Comparison of ENCODE assay signal across 10 cellular contexts in the genomic region with DNA sequence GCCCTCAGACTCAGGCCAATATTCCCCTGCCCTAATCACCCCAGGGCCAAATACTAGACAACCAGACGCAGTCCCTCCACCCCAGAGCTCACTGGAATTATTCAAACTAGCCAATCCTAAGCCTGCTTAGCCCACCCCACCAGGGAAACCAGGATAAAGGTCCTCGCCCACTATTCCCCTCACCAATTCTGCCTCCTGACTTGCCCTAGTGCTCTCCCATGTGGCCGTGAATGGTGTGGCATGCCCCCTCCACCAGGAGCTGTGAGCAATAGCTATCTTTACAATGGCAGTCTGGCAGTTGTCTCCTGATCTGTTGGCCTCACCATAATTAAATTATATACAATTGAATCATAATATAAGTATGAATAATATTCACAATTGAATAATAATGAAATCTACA. TPM values are rescaled to one million over a fixed set of nuclear protein-coding genes. Genes with fewer than 3 reads are reported as not detected.
DNase-seq lines count a peak whose midpoint lies in the region; ATAC-seq and TF ChIP-seq lines count a peak whose summit lies in the region.
"Had no signal": no experiment of that assay in that cellular context is flagged by ENCODE, and none has a peak within 500 bp of the region (broad histone marks: within the 10 kb centered on the region; RNA-seq: fewer than 3 reads in every experiment).

No MANE protein-coding gene starts in this region.

- no peaks in the 10 kb centered on the region for H3K27me3 ChIP-seq in GM06990 (replicated peaks; ENCODE audit: control insufficient read depth, insufficient read depth, low read length)
- H3K27me3 ChIP-seq in WERI-Rb-1 (ENCODE audit: insufficient read depth, low read depth, severe bottlenecking) = no peaks in the 10 kb centered on the region

- H3K27ac ChIP-seq in WERI-Rb-1 = no peak overlapping the region

- peak; percentile 57 for ATAC-seq in HG03354 (IDR thresholded peaks at IDR 0.05; ENCODE audit: poor library complexity, severe bottlenecking, unreplicated experiment)
- peak; percentile 44 for ATAC-seq in mucosa of descending colon
- ATAC-seq: Right ventricle myocardium inferior had no signal

- H3K4me1 ChIP-seq in mucosa of descending colon (ENCODE audit: low read depth) = no peaks in the 10 kb centered on the region

- DNase-seq in GM06990 (ENCODE audit: extremely low read depth, insufficient read length) (no peak), WERI-Rb-1 (peak; percentile 78), mucosa of descending colon (no peak), foreskin melanocyte (no peak), Ammon's horn (ENCODE audit: low spot score) (no peak)
- DNase-seq in effector CD4-positive, alpha-beta T cell = no peak
- DNase-seq: caudate nucleus, GOT3 had no signal

- H3K36me3 ChIP-seq in GM06990 (ENCODE audit: control insufficient read depth, insufficient read depth, low read length) (no peaks in the 10 kb centered on the region), WERI-Rb-1 (no peaks in the 10 kb centered on the region), mucosa of descending colon (ENCODE audit: low read depth) (no peaks in the 10 kb centered on the region)

- H3K9me3 ChIP-seq in WERI-Rb-1 (ENCODE audit: severe bottlenecking) = no peaks in the 10 kb centered on the region
- H3K9me3 ChIP-seq in mucosa of descending colon = no peaks in the 10 kb centered on the region

- no peak overlapping the region for H3K4me3 ChIP-seq in GM06990 (replicated peaks; ENCODE audit: low read depth, low read length)
- H3K4me3 ChIP-seq in WERI-Rb-1 (ENCODE audit: low read depth, low read length) = no peak overlapping the region
- no peak overlapping the region for H3K4me3 ChIP-seq in mucosa of descending colon

- intact Hi-C loops in mucosa of descending colon (cut with DNase I, micrococcal nuclease) = loop anchor here (5.0 kb wide), 2 partner anchors 293 to 418 kb away; no protein-coding TSS in a partner anchor

- peak; percentile 40 for TF ChIP-seq CTCF in GM06990 (IDR thresholded peaks at IDR 0.05; ENCODE audit: insufficient read depth, low read length, poor library complexity, severe bottlenecking)
- TF ChIP-seq CTCF in WERI-Rb-1 (IDR thresholded peaks at IDR 0.05; ENCODE audit: low read depth, low read length) = peak; percentile 71
- TF ChIP-seq CTCF in mucosa of descending colon (IDR thresholded peaks at IDR 0.05) = no peak

RNA-seq across cellular contexts. Expression of gene FAM124B, which starts 42.3 kb away (rescaled TPM):
- total RNA-seq in mucosa of descending colon = 1 to 10 TPM in 1 of 3 donors, under 1 TPM in 2; 0.43 to 1.4 (median 0.55) TPM
